Comparison of ENCODE assay signal across 18 cellular contexts in genomic region chr6:167140589-167141474, GRCh38. TPM values are rescaled to one million over a fixed set of nuclear protein-coding genes. Genes with fewer than 3 reads are reported as not detected.
A peak's percentile ranks its signal among the peaks of the same experiment; 100 is the strongest.
DNase-seq lines count a peak whose midpoint lies in the region; ATAC-seq and TF ChIP-seq lines count a peak whose summit lies in the region.
"Had no signal": no experiment of that assay in that cellular context is flagged by ENCODE, and none has a peak within 500 bp of the region (broad histone marks: within the 10 kb centered on the region; RNA-seq: fewer than 3 reads in every experiment).

No MANE protein-coding gene starts in this region.

- POLR2A ChIA-PET in OCI-LY7 (lab: Charles Lee): interaction anchor here (0.5 to 3.9 kb wide), 11 partner anchors 11 to 501 kb away, joined by 3 to 23 read pairs (median 3); partner anchors contain the start of gene CCR6

- no peaks in the 10 kb centered on the region for H3K27me3 ChIP-seq in CD4-positive, CD25-positive, alpha-beta regulatory T cell (ENCODE audit: control insufficient read depth, insufficient read depth, low read length)
- no peaks in the 10 kb centered on the region for H3K27me3 ChIP-seq in osteoblast (ENCODE audit: insufficient read depth, low read length)
- H3K27me3 ChIP-seq: ovary had no signal

- H3K4me3 Mint-ChIP-seq in CD4-positive, CD25-positive, alpha-beta regulatory T cell: no peak overlapping the region
- H3K4me3 Mint-ChIP-seq in immature natural killer cell: peak overlapping the region in 3 of 5 donors; percentile 12 to 38 (median 22)
- H3K4me3 Mint-ChIP-seq: activated naive CD4-positive, alpha-beta T cell treated with anti-CD3 and anti-CD28 coated beads for 36 hours; dendritic cell treated with granulocyte-macrophage colony-stimulating factor and Interleukin-4, amounts not matched to agents 40 ng/mL and 50 ng/mL, for 4 days had no signal

- no peaks in the 10 kb centered on the region for H3K27me3 Mint-ChIP-seq in CD4-positive, CD25-positive, alpha-beta regulatory T cell
- peaks cover 5 to 11% (median 11%) of the 10 kb centered on the region in 3 donors for H3K27me3 Mint-ChIP-seq in immature natural killer cell (ENCODE audit: low read depth in 3 of 3)

- CTCF ChIA-PET in OCI-LY7 (lab: Charles Lee; ENCODE audit: unreplicated experiment): interaction anchor here (0.6 to 1.4 kb wide), 6 partner anchors 11 to 363 kb away, joined by 3 to 4 read pairs (median 3); no protein-coding TSS in a partner anchor

- intact Hi-C loops in OCI-LY7 (cut with micrococcal nuclease; ENCODE audit: unreplicated experiment): loop anchor here (2.0 kb wide), 2 partner anchors 26 to 190 kb away; no protein-coding TSS in a partner anchor
- intact Hi-C loops in posterior vena cava (cut with DNase I): no loop called here

- peaks cover 3% of the 10 kb centered on the region for H3K36me3 Mint-ChIP-seq in CD4-positive, CD25-positive, alpha-beta regulatory T cell
- peaks cover 0 to 12% (median 3%) of the 10 kb centered on the region in 3 donors for H3K36me3 Mint-ChIP-seq in immature natural killer cell

- H3K9me2 ChIP-seq in OCI-LY7 (ENCODE audit: insufficient read depth, low read length): no peaks in the 10 kb centered on the region

- H4K20me1 ChIP-seq in OCI-LY7 (ENCODE audit: insufficient read depth, low read length): no peaks in the 10 kb centered on the region
- no peaks in the 10 kb centered on the region for H4K20me1 ChIP-seq in osteoblast (ENCODE audit: insufficient read depth, low read length)

- no peaks in the 10 kb centered on the region for H3K79me2 ChIP-seq in OCI-LY7 (ENCODE audit: insufficient read depth, low read depth, low read length)
- H3K79me2 ChIP-seq in osteoblast (ENCODE audit: insufficient read depth, low read length): no peaks in the 10 kb centered on the region

- no TSS peak for BruUV-seq in OCI-LY7 (replicated peaks; lab: Mats Ljungman, UMichigan)

- peaks cover 25% of the 10 kb centered on the region for H3K36me3 ChIP-seq in CD4-positive, CD25-positive, alpha-beta regulatory T cell (ENCODE audit: control insufficient read depth, insufficient read depth, low read length)
- H3K36me3 ChIP-seq in OCI-LY7 (ENCODE audit: insufficient read depth, low read length) (no peaks in the 10 kb centered on the region), osteoblast (ENCODE audit: insufficient read depth, low read length) (no peaks in the 10 kb centered on the region)
- H3K36me3 ChIP-seq: gastroesophageal sphincter, left lung, ovary, thoracic aorta had no signal

- no peak overlapping the region for H3K27ac ChIP-seq in CD4-positive, CD25-positive, alpha-beta regulatory T cell (ENCODE audit: insufficient read depth, low read length, poor library complexity, severe bottlenecking)
- H3K27ac ChIP-seq in OCI-LY7 (ENCODE audit: low read depth, low read length, poor library complexity, severe bottlenecking): no peak overlapping the region
- H3K27ac ChIP-seq in osteoblast (ENCODE audit: low read depth, low read length): no peak overlapping the region
- H3K27ac ChIP-seq: gastroesophageal sphincter, left lung, ovary, thoracic aorta had no signal

- ATAC-seq in CD4-positive, CD25-positive, alpha-beta regulatory T cell (ENCODE audit: low read depth in 2 of 2): no peak
- peak; percentile 56 for ATAC-seq in GM19023 (IDR thresholded peaks at IDR 0.05; ENCODE audit: unreplicated experiment)
- ATAC-seq: gastroesophageal sphincter, left lung had no signal

- H3K4me1 ChIP-seq in CD4-positive, CD25-positive, alpha-beta regulatory T cell (ENCODE audit: control insufficient read depth, insufficient read depth, low read length, poor library complexity, severe bottlenecking): peaks cover 8% of the 10 kb centered on the region
- H3K4me1 ChIP-seq in OCI-LY7 (ENCODE audit: insufficient read depth, low read length, poor library complexity, severe bottlenecking): peaks cover 28% of the 10 kb centered on the region
- H3K4me1 ChIP-seq in osteoblast (ENCODE audit: insufficient read depth, low read length): no peaks in the 10 kb centered on the region
- H3K4me1 ChIP-seq: gastroesophageal sphincter, left lung had no signal

- H3K4me3 ChIP-seq in CD4-positive, CD25-positive, alpha-beta regulatory T cell (ENCODE audit: low read depth, low read length): no peak overlapping the region
- H3K4me3 ChIP-seq in OCI-LY7 (ENCODE audit: low read depth, low read length, poor library complexity, severe bottlenecking) (no peak overlapping the region), osteoblast (ENCODE audit: insufficient read depth, low read length) (no peak overlapping the region)
- H3K4me3 ChIP-seq: gastroesophageal sphincter, left lung, ovary, thoracic aorta had no signal

- H3K4me2 ChIP-seq in OCI-LY7 (ENCODE audit: low read length) (peak overlapping the region; percentile 9; the same call in 1 of the 2 replicates), osteoblast (ENCODE audit: insufficient read depth, low read length) (no peak overlapping the region)

- H2AFZ ChIP-seq in OCI-LY7 (ENCODE audit: low read length): no peak overlapping the region
- no peak overlapping the region for H2AFZ ChIP-seq in osteoblast (ENCODE audit: low read length)

- H3K9me3 ChIP-seq in CD4-positive, CD25-positive, alpha-beta regulatory T cell (ENCODE audit: control insufficient read depth in 2 of 2, low read length in 2 of 2): no peaks in the 10 kb centered on the region
- 0 out of 2 replicates have a peak, but pooled peaks cover 4% of the 10 kb centered on the region for H3K9me3 ChIP-seq in OCI-LY7 (ENCODE audit: low read length)
- H3K9me3 ChIP-seq in osteoblast (ENCODE audit: low read depth, low read length): no peaks in the 10 kb centered on the region
- H3K9me3 ChIP-seq: gastroesophageal sphincter, left lung, ovary, thoracic aorta had no signal

- no peak for DNase-seq in CD4-positive, CD25-positive, alpha-beta regulatory T cell
- DNase-seq in OCI-LY7 (ENCODE audit: low spot score) (peak; percentile 42), immature natural killer cell (no peak), osteoblast (ENCODE audit: insufficient read length, low spot score, missing footprints) (no peak), GOT3 (lab: John Stamatoyannopoulos, UW) (no peak), posterior vena cava (ENCODE audit: low spot score) (no peak), DMS79 treated with DMSO at 0.1 percent for 48 hours (lab: John Stamatoyannopoulos, UW) (no peak)
- DNase-seq: ACHN; activated naive CD4-positive, alpha-beta T cell treated with anti-CD3 and anti-CD28 coated beads for 36 hours; HCEC 1CT; left lung; ovary had no signal

- H3K9me3 Mint-ChIP-seq in CD4-positive, CD25-positive, alpha-beta regulatory T cell: peaks cover 0 to 2% (median 0%) of the 10 kb centered on the region in 7 donors
- H3K9me3 Mint-ChIP-seq in immature natural killer cell: no peaks in the 10 kb centered on the region
- H3K9me3 Mint-ChIP-seq: activated naive CD4-positive, alpha-beta T cell treated with anti-CD3 and anti-CD28 coated beads for 36 hours; dendritic cell treated with granulocyte-macrophage colony-stimulating factor and Interleukin-4, amounts not matched to agents 40 ng/mL and 50 ng/mL, for 4 days had no signal

- peak overlapping the region; percentile 57 to 90 (median 81) for H3K27ac Mint-ChIP-seq in CD4-positive, CD25-positive, alpha-beta regulatory T cell
- no peak overlapping the region for H3K27ac Mint-ChIP-seq in immature natural killer cell
- H3K27ac Mint-ChIP-seq: activated naive CD4-positive, alpha-beta T cell treated with anti-CD3 and anti-CD28 coated beads for 36 hours; dendritic cell treated with granulocyte-macrophage colony-stimulating factor and Interleukin-4, amounts not matched to agents 40 ng/mL and 50 ng/mL, for 4 days had no signal

- TF ChIP-seq CTCF in OCI-LY7 (conservative IDR thresholded peaks at IDR 0.05; ENCODE audit: low read length) (peak; percentile 45), osteoblast (IDR thresholded peaks at IDR 0.05; ENCODE audit: extremely low read depth, low read depth, low read length) (no peak)

- peaks cover 10 to 49% (median 17%) of the 10 kb centered on the region in 4 donors for H3K4me1 Mint-ChIP-seq in CD4-positive, CD25-positive, alpha-beta regulatory T cell
- peaks cover 15 to 32% of the 10 kb centered on the region in 2 donors for H3K4me1 Mint-ChIP-seq in immature natural killer cell

RNA-seq across cellular contexts. Expression of gene GPR31, which starts 16.9 kb away (rescaled TPM):
- total RNA-seq in CD4-positive, CD25-positive, alpha-beta regulatory T cell: not detected
- not detected for polyA plus RNA-seq in CD4-positive, CD25-positive, alpha-beta regulatory T cell
- total RNA-seq in OCI-LY7 (2014; rRNA removed; shearing (Covaris generic)): not detected in 2 replicates
- not detected in 2 replicates for total RNA-seq in OCI-LY7 (2022)
- polyA plus RNA-seq in immature natural killer cell: not detected
- not detected in 2 replicates for total RNA-seq in osteoblast
- not detected for total RNA-seq in posterior vena cava
- total RNA-seq: activated naive CD4-positive, alpha-beta T cell treated with anti-CD3 and anti-CD28 coated beads for 36 hours; gastroesophageal sphincter; left lung; MCF 10A; NCI-H460; thoracic aorta had no signal
- polyA plus RNA-seq: ovary had no signal

RNA-seq across cellular contexts. Expression of gene CCR6, which starts 17.9 kb away (rescaled TPM):
- 40.8 TPM for total RNA-seq in CD4-positive, CD25-positive, alpha-beta regulatory T cell
- 10 to 100 TPM; 52.7 to 97.3 (median 79.0) TPM for polyA plus RNA-seq in CD4-positive, CD25-positive, alpha-beta regulatory T cell
- 0.05 and 0.35 TPM in 2 replicates for total RNA-seq in OCI-LY7 (2014; rRNA removed; shearing (Covaris generic))
- total RNA-seq in OCI-LY7 (2022) (0.10 TPM in 1 of 2 replicates, not detected in the other), osteoblast (not detected in 2 replicates), posterior vena cava (not detected)
- polyA plus RNA-seq in immature natural killer cell: 1 to 10 TPM in 2 of 3 donors, under 1 TPM in 1; 0.79 to 2.3 (median 1.8) TPM
- total RNA-seq: gastroesophageal sphincter, MCF 10A, NCI-H460, ovary, thoracic aorta had no signal

Comparison
In these comparisons a context has a peak if more than half of its experiments do, and no peak if none do; other contexts are left out.
1. H3K27ac Mint-ChIP-seq: peak in CD4-positive, CD25-positive, alpha-beta regulatory T cell (3 of 3); none in immature natural killer cell (0 of 6).
2. H3K4me3 Mint-ChIP-seq: peak in immature natural killer cell (3 of 5); none in CD4-positive, CD25-positive, alpha-beta regulatory T cell (0 of 4).
3. RNA of gene CCR6, which starts 17.9 kb away (total RNA-seq): 40.8 TPM in CD4-positive, CD25-positive, alpha-beta regulatory T cell (single experiment); 0.05 to 0.35 TPM in OCI-LY7, not detected in posterior vena cava and not detected in osteoblast; every median in the first group is over 10 times any median in the second.